ENCODE assay signal across 24 cellular contexts in genomic region chr1:43847290-43847689, GRCh38.
DNase-seq lines count a peak whose midpoint lies in the region; ATAC-seq, FAIRE-seq and TF ChIP-seq lines count a peak whose summit lies in the region.
"Had no signal": no experiment of that assay in that cellular context is flagged by ENCODE, and none has a peak within 500 bp of the region (broad histone marks: within the 10 kb centered on the region; RNA-seq: fewer than 3 reads in every experiment).

No MANE protein-coding gene starts in this region.

- 4% methylated on average over 1 of the region's 1 CpG for WGBS in GM12878 (ENCODE audit: insufficient coverage, insufficient replicate concordance, low lambda C conversion rate, missing lambda C conversion rate)

- in situ Hi-C loops in GM12878 (cut with MboI), result no loop called here
- in situ Hi-C loops in KBM-7 (cut with MboI; ENCODE audit: low pct_unique_long_range_greater_than_20kb, low sequenced_read_pairs), result no loop called here

- no peak for TF ChIP-seq EP300 in GM12878 (IDR thresholded peaks at IDR 0.05; ENCODE audit: borderline replicate concordance in 1 of 2, control insufficient read depth in 1 of 2, low read depth in 2 of 2, low read length in 2 of 2)

- SMC1A ChIA-PET in GM12878 (lab: Charles Lee; ENCODE audit: uncharacterized antibody, unreplicated experiment), result no interaction called here

- H3K4me1 Mint-ChIP-seq in activated naive CD8-positive, alpha-beta T cell (ENCODE audit: low read depth), result peaks cover 9% of the 10 kb centered on the region
- H3K4me1 Mint-ChIP-seq in activated naive CD8-positive, alpha-beta T cell treated with anti-CD3 and anti-CD28 coated beads for 36 hours, result peaks cover 9% of the 10 kb centered on the region
- no peaks in the 10 kb centered on the region for H3K4me1 Mint-ChIP-seq in type B pancreatic cell (ENCODE audit: unreplicated experiment)
- H3K4me1 Mint-ChIP-seq in activated T-cell treated with anti-CD3 and anti-CD28 coated beads, Interleukin-2, amount 50 U/mL, for 4 hours (ENCODE audit: low read depth), result peaks cover 2% of the 10 kb centered on the region

- H3K9me3 ChIP-seq in GM12878 (replicated peaks; ENCODE audit: control insufficient read depth, insufficient read depth, low read length), result peaks cover 2% of the 10 kb centered on the region; the same call in 2 of the 3 replicates
- H3K9me3 ChIP-seq: ovary had no signal

- H3K27ac ChIP-seq in GM12878 (ENCODE audit: control insufficient read depth, insufficient read depth), result no peak overlapping the region
- H3K27ac ChIP-seq: breast epithelium, ovary, upper lobe of left lung had no signal

- 0 out of 2 replicates have a peak overlapping the region, but pooled peaks have one; percentile 4 for H3K4me2 ChIP-seq in GM12878 (ENCODE audit: control insufficient read depth, insufficient read depth)

- peaks cover 16% of the 10 kb centered on the region for H3K36me3 Mint-ChIP-seq in activated naive CD8-positive, alpha-beta T cell
- H3K36me3 Mint-ChIP-seq in activated naive CD8-positive, alpha-beta T cell treated with anti-CD3 and anti-CD28 coated beads for 36 hours, result peaks cover 15% of the 10 kb centered on the region
- H3K36me3 Mint-ChIP-seq in type B pancreatic cell, result peaks cover 13% of the 10 kb centered on the region
- peaks cover 12% of the 10 kb centered on the region for H3K36me3 Mint-ChIP-seq in activated T-cell treated with anti-CD3 and anti-CD28 coated beads, Interleukin-2, amount 50 U/mL, for 4 hours (ENCODE audit: insufficient read depth)

- POLR2A ChIA-PET in GM12878 (lab: Charles Lee), result no interaction called here

- peaks cover 4% of the 10 kb centered on the region for H3K9me3 Mint-ChIP-seq in activated naive CD8-positive, alpha-beta T cell (ENCODE audit: low read depth)
- H3K9me3 Mint-ChIP-seq in activated naive CD8-positive, alpha-beta T cell treated with anti-CD3 and anti-CD28 coated beads for 36 hours, result peaks cover under 1% of the 10 kb centered on the region
- H3K9me3 Mint-ChIP-seq in type B pancreatic cell, result peaks cover 10% of the 10 kb centered on the region
- peaks cover 4% of the 10 kb centered on the region for H3K9me3 Mint-ChIP-seq in activated T-cell treated with anti-CD3 and anti-CD28 coated beads, Interleukin-2, amount 50 U/mL, for 4 hours
- H3K9me3 Mint-ChIP-seq: natural killer cell treated with Interleukin-12 subunit alpha and Interleukin-12 subunit beta and Interleukin-15 and Interleukin-18, amount 100 ng/mL, for 72 hours had no signal

- no peak for TF ChIP-seq POLR2A in GM12878 (IDR thresholded peaks at IDR 0.05; ENCODE audit: low read depth, low read length)

- no peaks in the 10 kb centered on the region for H3K79me2 ChIP-seq in GM12878 (ENCODE audit: control insufficient read depth, insufficient read depth, low read length)

- RAD21 ChIA-PET in GM12878 (lab: Charles Lee; ENCODE audit: unreplicated experiment), result no interaction called here

- TF ChIP-seq CTCF in GM12878 (IDR thresholded peaks at IDR 0.05 in 2 of 3, conservative IDR thresholded peaks at IDR 0.05 in 1 of 3; ENCODE audit: control insufficient read depth in 2 of 3, extremely low read depth in 1 of 3, insufficient read depth in 1 of 3, low read depth in 3 of 3, low read length in 3 of 3) (no peak), type B pancreatic cell (conservative IDR thresholded peaks at IDR 0.05) (no peak)

- peaks cover 3% of the 10 kb centered on the region; the same call in 1 of the 2 replicates for H3K4me1 ChIP-seq in GM12878 (ENCODE audit: control insufficient read depth, insufficient read depth, low read length)
- H3K4me1 ChIP-seq: breast epithelium had no signal

- H3K4me3 Mint-ChIP-seq in activated naive CD8-positive, alpha-beta T cell, result no peak overlapping the region
- no peak overlapping the region for H3K4me3 Mint-ChIP-seq in activated naive CD8-positive, alpha-beta T cell treated with anti-CD3 and anti-CD28 coated beads for 36 hours
- no peak overlapping the region for H3K4me3 Mint-ChIP-seq in type B pancreatic cell
- no peak overlapping the region for H3K4me3 Mint-ChIP-seq in activated T-cell treated with anti-CD3 and anti-CD28 coated beads, Interleukin-2, amount 50 U/mL, for 4 hours
- H3K4me3 Mint-ChIP-seq: natural killer cell treated with Interleukin-12 subunit alpha and Interleukin-12 subunit beta and Interleukin-15 and Interleukin-18, amount 100 ng/mL, for 72 hours had no signal

- no peaks in the 10 kb centered on the region for H3K27me3 Mint-ChIP-seq in activated naive CD8-positive, alpha-beta T cell
- no peaks in the 10 kb centered on the region for H3K27me3 Mint-ChIP-seq in activated naive CD8-positive, alpha-beta T cell treated with anti-CD3 and anti-CD28 coated beads for 36 hours
- H3K27me3 Mint-ChIP-seq in type B pancreatic cell, result no peaks in the 10 kb centered on the region
- no peaks in the 10 kb centered on the region for H3K27me3 Mint-ChIP-seq in activated T-cell treated with anti-CD3 and anti-CD28 coated beads, Interleukin-2, amount 50 U/mL, for 4 hours (ENCODE audit: low read depth)
- H3K27me3 Mint-ChIP-seq: natural killer cell treated with Interleukin-12 subunit alpha and Interleukin-12 subunit beta and Interleukin-15 and Interleukin-18, amount 100 ng/mL, for 72 hours had no signal

- H3K36me3 ChIP-seq in GM12878 (ENCODE audit: control insufficient read depth in 2 of 2, insufficient read depth in 2 of 2, low read length in 1 of 2), result peaks cover 0 to 6% of the 10 kb centered on the region in 2 experiments; a peak in 1 of 4 replicates
- H3K36me3 ChIP-seq: breast epithelium, ovary, upper lobe of left lung had no signal

- CTCF ChIA-PET in GM12878 (lab: Yijun Ruan, JAX), result no interaction called here

- no peak for DNase-seq in activated naive CD8-positive, alpha-beta T cell treated with anti-CD3 and anti-CD28 coated beads for 36 hours
- DNase-seq in NCI-H526 treated with DMSO at 0.1 percent for 48 hours (lab: John Stamatoyannopoulos, UW) (peak; percentile 49), GM12878 (ENCODE audit: low read depth, low spot score) (no peak), type B pancreatic cell (ENCODE audit: extremely low spot score, unreplicated experiment) (no peak), T-helper 1 cell (no peak), KBM-7 (no peak)
- DNase-seq in activated T-cell treated with anti-CD3 and anti-CD28 coated beads, Interleukin-2, amount 50 U/mL, for 4 hours, result no peak
- DNase-seq: activated CD4-positive, CD25-positive, alpha-beta regulatory T cell treated with anti-CD3 and anti-CD28 coated beads, Interleukin-2, amount 50 U/mL, for 72 hours; COR-L47; H7; IMR-90; MG63; NCI-H146; NCI-H2171; NCI-H69; ovary; right cardiac atrium; Right ventricle myocardium superior; stimulated activated CD4-positive, alpha-beta T cell treated with anti-CD3 and anti-CD28 coated beads, Interleukin-12 subunit alpha, Interleukin-12 subunit beta, amount 100 ng/mL, for 4 hours; upper lobe of left lung had no signal

- ATAC-seq in GM12878, result no peak
- no peak for ATAC-seq in activated T-cell treated with anti-CD3 and anti-CD28 coated beads, Interleukin-2, amount 50 U/mL, for 4 hours
- ATAC-seq: natural killer cell treated with Interleukin-12 subunit alpha and Interleukin-12 subunit beta and Interleukin-15 and Interleukin-18, amount 100 ng/mL, for 72 hours; right cardiac atrium had no signal

- no peak for TF ChIP-seq RAD21 in GM12878 (IDR thresholded peaks at IDR 0.05; ENCODE audit: insufficient read depth, low read depth, low read length)

- no TSS peak for BruUV-seq in GM12878 (replicated peaks; lab: Mats Ljungman, UMichigan)

- H3K27me3 ChIP-seq in GM12878 (replicated peaks in 1 of 2; ENCODE audit: control insufficient read depth in 2 of 2, insufficient read depth in 2 of 2, low read length in 1 of 2), result no peaks in the 10 kb centered on the region
- H3K27me3 ChIP-seq: breast epithelium, MG63, ovary, upper lobe of left lung had no signal

- no peak overlapping the region for H2AFZ ChIP-seq in GM12878 (ENCODE audit: control insufficient read depth, low read depth, low read length)

- no peak overlapping the region for H3K4me3 ChIP-seq in GM12878
- H3K4me3 ChIP-seq: breast epithelium, MG63, ovary, upper lobe of left lung had no signal

- H3K27ac Mint-ChIP-seq in activated naive CD8-positive, alpha-beta T cell, result peak overlapping the region; percentile 34
- no peak overlapping the region for H3K27ac Mint-ChIP-seq in activated naive CD8-positive, alpha-beta T cell treated with anti-CD3 and anti-CD28 coated beads for 36 hours
- H3K27ac Mint-ChIP-seq in type B pancreatic cell, result peak overlapping the region; percentile 31
- H3K27ac Mint-ChIP-seq: natural killer cell treated with Interleukin-12 subunit alpha and Interleukin-12 subunit beta and Interleukin-15 and Interleukin-18, amount 100 ng/mL, for 72 hours had no signal

- H4K20me1 ChIP-seq in GM12878 (ENCODE audit: control insufficient read depth, insufficient read depth), result no peaks in the 10 kb centered on the region

- intact Hi-C loops in GM12878 (cut with micrococcal nuclease; ENCODE audit: unreplicated experiment), result no loop called here

- peak; percentile 75 for FAIRE-seq in GM12878 (lab: Jason Lieb, UNC)
- FAIRE-seq: endometrium had no signal

- no peak overlapping the region for H3K9ac ChIP-seq in GM12878 (ENCODE audit: control insufficient read depth, insufficient read depth, low read length)

TF ChIP-seq in GM12878, 131 proteins besides CTCF, POLR2A, EP300 and RAD21:
- no peak for TF ChIP-seq NBN (IDR thresholded peaks at IDR 0.05)
- no peak for TF ChIP-seq KLF5 (IDR thresholded peaks at IDR 0.05; ENCODE audit: partially characterized antibody)
- no peak for TF ChIP-seq POU2F2 (IDR thresholded peaks at IDR 0.05; ENCODE audit: borderline replicate concordance, low read depth, low read length)
- no peak for TF ChIP-seq LARP7 (IDR thresholded peaks at IDR 0.05)
- no peak for TF ChIP-seq SPI1 (IDR thresholded peaks at IDR 0.05; ENCODE audit: borderline replicate concordance, insufficient read depth, low read depth, low read length)
